ENCODE assay signal across 1 cellular context in genomic region chr9:136482793-136483588, GRCh38.
TF ChIP-seq lines count a peak whose summit lies in the region.

Gene SEC16A, minus strand, starts transcription at chr9:136483040. Its CDS starts 5,425 bp downstream, at chr9:136477615.

TF ChIP-seq in K562, 482 proteins besides CTCF, POLR2A, EP300 and RAD21 (continued from another document and continues in another):
- TF ChIP-seq GTF3C2 (IDR thresholded peaks at IDR 0.05; ENCODE audit: borderline replicate concordance, extremely low read depth, insufficient read length): no peak
- TF ChIP-seq ZBTB1 (CRISPR knock-in tag; IDR thresholded peaks at IDR 0.05; ENCODE audit: borderline replicate concordance, low read depth): no peak; the same call in 1 of the 2 replicates
- TF ChIP-seq TEAD1 (CRISPR knock-in tag; IDR thresholded peaks at IDR 0.05): no peak
- TF ChIP-seq, protein P1, sequence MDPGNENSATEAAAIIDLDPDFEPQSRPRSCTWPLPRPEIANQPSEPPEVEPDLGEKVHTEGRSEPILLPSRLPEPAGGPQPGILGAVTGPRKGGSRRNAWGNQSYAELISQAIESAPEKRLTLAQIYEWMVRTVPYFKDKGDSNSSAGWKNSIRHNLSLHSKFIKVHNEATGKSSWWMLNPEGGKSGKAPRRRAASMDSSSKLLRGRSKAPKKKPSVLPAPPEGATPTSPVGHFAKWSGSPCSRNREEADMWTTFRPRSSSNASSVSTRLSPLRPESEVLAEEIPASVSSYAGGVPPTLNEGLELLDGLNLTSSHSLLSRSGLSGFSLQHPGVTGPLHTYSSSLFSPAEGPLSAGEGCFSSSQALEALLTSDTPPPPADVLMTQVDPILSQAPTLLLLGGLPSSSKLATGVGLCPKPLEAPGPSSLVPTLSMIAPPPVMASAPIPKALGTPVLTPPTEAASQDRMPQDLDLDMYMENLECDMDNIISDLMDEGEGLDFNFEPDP (CRISPR knock-in tag; IDR thresholded peaks at IDR 0.05): no peak
- TF ChIP-seq U2AF1 (optimal IDR thresholded peaks at IDR 0.05; ENCODE audit: low read depth, low read length): no peak
- TF ChIP-seq MAFG (tag; conservative IDR thresholded peaks at IDR 0.05): no peak
- no peak for TF ChIP-seq HNRNPH1 (optimal IDR thresholded peaks at IDR 0.05; ENCODE audit: low read depth, low read length)
- no peak for TF ChIP-seq GATAD2A (IDR thresholded peaks at IDR 0.05)
- TF ChIP-seq TRIM24 (IDR thresholded peaks at IDR 0.05): no peak
- TF ChIP-seq ZNF23 (CRISPR knock-in tag; IDR thresholded peaks at IDR 0.05): no peak
- no peak for TF ChIP-seq SMAD2 (IDR thresholded peaks at IDR 0.05; ENCODE audit: low read depth, low read length)
- TF ChIP-seq, protein P2, sequence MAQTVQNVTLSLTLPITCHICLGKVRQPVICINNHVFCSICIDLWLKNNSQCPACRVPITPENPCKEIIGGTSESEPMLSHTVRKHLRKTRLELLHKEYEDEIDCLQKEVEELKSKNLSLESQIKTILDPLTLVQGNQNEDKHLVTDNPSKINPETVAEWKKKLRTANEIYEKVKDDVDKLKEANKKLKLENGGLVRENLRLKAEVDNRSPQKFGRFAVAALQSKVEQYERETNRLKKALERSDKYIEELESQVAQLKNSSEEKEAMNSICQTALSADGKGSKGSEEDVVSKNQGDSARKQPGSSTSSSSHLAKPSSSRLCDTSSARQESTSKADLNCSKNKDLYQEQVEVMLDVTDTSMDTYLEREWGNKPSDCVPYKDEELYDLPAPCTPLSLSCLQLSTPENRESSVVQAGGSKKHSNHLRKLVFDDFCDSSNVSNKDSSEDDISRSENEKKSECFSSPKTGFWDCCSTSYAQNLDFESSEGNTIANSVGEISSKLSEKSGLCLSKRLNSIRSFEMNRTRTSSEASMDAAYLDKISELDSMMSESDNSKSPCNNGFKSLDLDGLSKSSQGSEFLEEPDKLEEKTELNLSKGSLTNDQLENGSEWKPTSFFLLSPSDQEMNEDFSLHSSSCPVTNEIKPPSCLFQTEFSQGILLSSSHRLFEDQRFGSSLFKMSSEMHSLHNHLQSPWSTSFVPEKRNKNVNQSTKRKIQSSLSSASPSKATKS (CRISPR knock-in tag; IDR thresholded peaks at IDR 0.05): no peak
- TF ChIP-seq ZNF778 (CRISPR knock-in tag; IDR thresholded peaks at IDR 0.05): no peak
- TF ChIP-seq, protein P3, sequence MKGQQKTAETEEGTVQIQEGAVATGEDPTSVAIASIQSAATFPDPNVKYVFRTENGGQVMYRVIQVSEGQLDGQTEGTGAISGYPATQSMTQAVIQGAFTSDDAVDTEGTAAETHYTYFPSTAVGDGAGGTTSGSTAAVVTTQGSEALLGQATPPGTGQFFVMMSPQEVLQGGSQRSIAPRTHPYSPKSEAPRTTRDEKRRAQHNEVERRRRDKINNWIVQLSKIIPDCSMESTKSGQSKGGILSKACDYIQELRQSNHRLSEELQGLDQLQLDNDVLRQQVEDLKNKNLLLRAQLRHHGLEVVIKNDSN (CRISPR knock-in tag; IDR thresholded peaks at IDR 0.05): 0 out of 2 replicates have a peak, but pooled peaks have one; percentile 9
- peak; percentile 84 for TF ChIP-seq RB1 (IDR thresholded peaks at IDR 0.05; ENCODE audit: low read depth)
- TF ChIP-seq, protein P4, sequence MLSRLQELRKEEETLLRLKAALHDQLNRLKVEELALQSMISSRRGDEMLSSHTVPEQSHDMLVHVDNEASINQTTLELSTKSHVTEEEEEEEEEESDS (CRISPR knock-in tag; IDR thresholded peaks at IDR 0.05): no peak
- no peak for TF ChIP-seq CEBPB (tag; IDR thresholded peaks at IDR 0.05)
- TF ChIP-seq MTF1 (CRISPR knock-in tag; IDR thresholded peaks at IDR 0.05; ENCODE audit: borderline replicate concordance): no peak
- TF ChIP-seq MEF2D (tag; conservative IDR thresholded peaks at IDR 0.05; ENCODE audit: low read depth): no peak
- no peak for TF ChIP-seq DIDO1 (tag; IDR thresholded peaks at IDR 0.05; ENCODE audit: low read depth)
- TF ChIP-seq, protein P5, sequence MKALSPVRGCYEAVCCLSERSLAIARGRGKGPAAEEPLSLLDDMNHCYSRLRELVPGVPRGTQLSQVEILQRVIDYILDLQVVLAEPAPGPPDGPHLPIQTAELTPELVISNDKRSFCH (CRISPR knock-in tag; IDR thresholded peaks at IDR 0.05): no peak
- TF ChIP-seq, protein P5 (tag; IDR thresholded peaks at IDR 0.05): no peak
- TF ChIP-seq, protein P6, sequence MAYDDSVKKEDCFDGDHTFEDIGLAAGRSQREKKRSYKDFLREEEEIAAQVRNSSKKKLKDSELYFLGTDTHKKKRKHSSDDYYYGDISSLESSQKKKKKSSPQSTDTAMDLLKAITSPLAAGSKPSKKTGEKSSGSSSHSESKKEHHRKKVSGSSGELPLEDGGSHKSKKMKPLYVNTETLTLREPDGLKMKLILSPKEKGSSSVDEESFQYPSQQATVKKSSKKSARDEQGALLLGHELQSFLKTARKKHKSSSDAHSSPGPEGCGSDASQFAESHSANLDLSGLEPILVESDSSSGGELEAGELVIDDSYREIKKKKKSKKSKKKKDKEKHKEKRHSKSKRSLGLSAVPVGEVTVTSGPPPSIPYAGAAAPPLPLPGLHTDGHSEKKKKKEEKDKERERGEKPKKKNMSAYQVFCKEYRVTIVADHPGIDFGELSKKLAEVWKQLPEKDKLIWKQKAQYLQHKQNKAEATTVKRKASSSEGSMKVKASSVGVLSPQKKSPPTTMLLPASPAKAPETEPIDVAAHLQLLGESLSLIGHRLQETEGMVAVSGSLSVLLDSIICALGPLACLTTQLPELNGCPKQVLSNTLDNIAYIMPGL (CRISPR knock-in tag; IDR thresholded peaks at IDR 0.05): peak; percentile 87; the same call in 1 of the 2 replicates
- TF ChIP-seq PCBP2 (IDR thresholded peaks at IDR 0.05; ENCODE audit: low read depth, low read length, poor library complexity, severe bottlenecking): no peak
- no peak; the same call in 1 of the 2 replicates for TF ChIP-seq POLR2H (tag; IDR thresholded peaks at IDR 0.05; ENCODE audit: low read depth)
- TF ChIP-seq, protein P7, sequence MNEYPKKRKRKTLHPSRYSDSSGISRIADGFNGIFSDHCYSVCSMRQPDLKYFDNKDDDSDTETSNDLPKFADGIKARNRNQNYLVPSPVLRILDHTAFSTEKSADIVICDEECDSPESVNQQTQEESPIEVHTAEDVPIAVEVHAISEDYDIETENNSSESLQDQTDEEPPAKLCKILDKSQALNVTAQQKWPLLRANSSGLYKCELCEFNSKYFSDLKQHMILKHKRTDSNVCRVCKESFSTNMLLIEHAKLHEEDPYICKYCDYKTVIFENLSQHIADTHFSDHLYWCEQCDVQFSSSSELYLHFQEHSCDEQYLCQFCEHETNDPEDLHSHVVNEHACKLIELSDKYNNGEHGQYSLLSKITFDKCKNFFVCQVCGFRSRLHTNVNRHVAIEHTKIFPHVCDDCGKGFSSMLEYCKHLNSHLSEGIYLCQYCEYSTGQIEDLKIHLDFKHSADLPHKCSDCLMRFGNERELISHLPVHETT (CRISPR knock-in tag; conservative IDR thresholded peaks at IDR 0.05 in 1 of 2, IDR thresholded peaks at IDR 0.05 in 1 of 2): peak in 1 of 2 experiments; percentile 64; a peak in 2 of 4 replicates
- TF ChIP-seq FOXJ2 (tag; IDR thresholded peaks at IDR 0.05): no peak
- no peak for TF ChIP-seq SREBF1 (IDR thresholded peaks at IDR 0.05; ENCODE audit: borderline replicate concordance, low read depth, low read length)
- TF ChIP-seq, protein P8, sequence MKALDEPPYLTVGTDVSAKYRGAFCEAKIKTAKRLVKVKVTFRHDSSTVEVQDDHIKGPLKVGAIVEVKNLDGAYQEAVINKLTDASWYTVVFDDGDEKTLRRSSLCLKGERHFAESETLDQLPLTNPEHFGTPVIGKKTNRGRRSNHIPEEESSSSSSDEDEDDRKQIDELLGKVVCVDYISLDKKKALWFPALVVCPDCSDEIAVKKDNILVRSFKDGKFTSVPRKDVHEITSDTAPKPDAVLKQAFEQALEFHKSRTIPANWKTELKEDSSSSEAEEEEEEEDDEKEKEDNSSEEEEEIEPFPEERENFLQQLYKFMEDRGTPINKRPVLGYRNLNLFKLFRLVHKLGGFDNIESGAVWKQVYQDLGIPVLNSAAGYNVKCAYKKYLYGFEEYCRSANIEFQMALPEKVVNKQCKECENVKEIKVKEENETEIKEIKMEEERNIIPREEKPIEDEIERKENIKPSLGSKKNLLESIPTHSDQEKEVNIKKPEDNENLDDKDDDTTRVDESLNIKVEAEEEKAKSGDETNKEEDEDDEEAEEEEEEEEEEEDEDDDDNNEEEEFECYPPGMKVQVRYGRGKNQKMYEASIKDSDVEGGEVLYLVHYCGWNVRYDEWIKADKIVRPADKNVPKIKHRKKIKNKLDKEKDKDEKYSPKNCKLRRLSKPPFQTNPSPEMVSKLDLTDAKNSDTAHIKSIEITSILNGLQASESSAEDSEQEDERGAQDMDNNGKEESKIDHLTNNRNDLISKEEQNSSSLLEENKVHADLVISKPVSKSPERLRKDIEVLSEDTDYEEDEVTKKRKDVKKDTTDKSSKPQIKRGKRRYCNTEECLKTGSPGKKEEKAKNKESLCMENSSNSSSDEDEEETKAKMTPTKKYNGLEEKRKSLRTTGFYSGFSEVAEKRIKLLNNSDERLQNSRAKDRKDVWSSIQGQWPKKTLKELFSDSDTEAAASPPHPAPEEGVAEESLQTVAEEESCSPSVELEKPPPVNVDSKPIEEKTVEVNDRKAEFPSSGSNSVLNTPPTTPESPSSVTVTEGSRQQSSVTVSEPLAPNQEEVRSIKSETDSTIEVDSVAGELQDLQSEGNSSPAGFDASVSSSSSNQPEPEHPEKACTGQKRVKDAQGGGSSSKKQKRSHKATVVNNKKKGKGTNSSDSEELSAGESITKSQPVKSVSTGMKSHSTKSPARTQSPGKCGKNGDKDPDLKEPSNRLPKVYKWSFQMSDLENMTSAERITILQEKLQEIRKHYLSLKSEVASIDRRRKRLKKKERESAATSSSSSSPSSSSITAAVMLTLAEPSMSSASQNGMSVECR (CRISPR knock-in tag; IDR thresholded peaks at IDR 0.05): peak; percentile 61; the same call in 1 of the 2 replicates
- TF ChIP-seq BRD9 (IDR thresholded peaks at IDR 0.05; ENCODE audit: low read depth, partially characterized antibody): no peak
- TF ChIP-seq ZNF699 (CRISPR knock-in tag; IDR thresholded peaks at IDR 0.05; ENCODE audit: insufficient replicate concordance): no peak
- no peak for TF ChIP-seq MIER1 (IDR thresholded peaks at IDR 0.05; ENCODE audit: low read depth)
- no peak for TF ChIP-seq ZNF696 (CRISPR knock-in tag; conservative IDR thresholded peaks at IDR 0.05)
- no peak for TF ChIP-seq TRIM25 (IDR thresholded peaks at IDR 0.05; ENCODE audit: borderline replicate concordance)
- TF ChIP-seq CBX3 (IDR thresholded peaks at IDR 0.05; ENCODE audit: borderline replicate concordance in 1 of 2, low read length in 2 of 2): no peak
- TF ChIP-seq HDAC8 (tag; IDR thresholded peaks at IDR 0.05): no peak
- TF ChIP-seq, protein P9, sequence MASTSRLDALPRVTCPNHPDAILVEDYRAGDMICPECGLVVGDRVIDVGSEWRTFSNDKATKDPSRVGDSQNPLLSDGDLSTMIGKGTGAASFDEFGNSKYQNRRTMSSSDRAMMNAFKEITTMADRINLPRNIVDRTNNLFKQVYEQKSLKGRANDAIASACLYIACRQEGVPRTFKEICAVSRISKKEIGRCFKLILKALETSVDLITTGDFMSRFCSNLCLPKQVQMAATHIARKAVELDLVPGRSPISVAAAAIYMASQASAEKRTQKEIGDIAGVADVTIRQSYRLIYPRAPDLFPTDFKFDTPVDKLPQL (IDR thresholded peaks at IDR 0.05; ENCODE audit: extremely low read depth, insufficient read length): no peak
- peak in 1 of 2 experiments; percentile 80; a peak in 2 of 4 replicates for TF ChIP-seq HDAC1 (IDR thresholded peaks at IDR 0.05)
- no peak for TF ChIP-seq ARID1B (IDR thresholded peaks at IDR 0.05)
- TF ChIP-seq RHOXF2B (CRISPR knock-in tag; conservative IDR thresholded peaks at IDR 0.05): no peak
- no peak for TF ChIP-seq HDGF (IDR thresholded peaks at IDR 0.05)
- TF ChIP-seq, protein P10, sequence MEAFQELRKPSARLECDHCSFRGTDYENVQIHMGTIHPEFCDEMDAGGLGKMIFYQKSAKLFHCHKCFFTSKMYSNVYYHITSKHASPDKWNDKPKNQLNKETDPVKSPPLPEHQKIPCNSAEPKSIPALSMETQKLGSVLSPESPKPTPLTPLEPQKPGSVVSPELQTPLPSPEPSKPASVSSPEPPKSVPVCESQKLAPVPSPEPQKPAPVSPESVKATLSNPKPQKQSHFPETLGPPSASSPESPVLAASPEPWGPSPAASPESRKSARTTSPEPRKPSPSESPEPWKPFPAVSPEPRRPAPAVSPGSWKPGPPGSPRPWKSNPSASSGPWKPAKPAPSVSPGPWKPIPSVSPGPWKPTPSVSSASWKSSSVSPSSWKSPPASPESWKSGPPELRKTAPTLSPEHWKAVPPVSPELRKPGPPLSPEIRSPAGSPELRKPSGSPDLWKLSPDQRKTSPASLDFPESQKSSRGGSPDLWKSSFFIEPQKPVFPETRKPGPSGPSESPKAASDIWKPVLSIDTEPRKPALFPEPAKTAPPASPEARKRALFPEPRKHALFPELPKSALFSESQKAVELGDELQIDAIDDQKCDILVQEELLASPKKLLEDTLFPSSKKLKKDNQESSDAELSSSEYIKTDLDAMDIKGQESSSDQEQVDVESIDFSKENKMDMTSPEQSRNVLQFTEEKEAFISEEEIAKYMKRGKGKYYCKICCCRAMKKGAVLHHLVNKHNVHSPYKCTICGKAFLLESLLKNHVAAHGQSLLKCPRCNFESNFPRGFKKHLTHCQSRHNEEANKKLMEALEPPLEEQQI (IDR thresholded peaks at IDR 0.05): no peak
